ENCODE assay signal across 23 cellular contexts in the genomic region with DNA sequence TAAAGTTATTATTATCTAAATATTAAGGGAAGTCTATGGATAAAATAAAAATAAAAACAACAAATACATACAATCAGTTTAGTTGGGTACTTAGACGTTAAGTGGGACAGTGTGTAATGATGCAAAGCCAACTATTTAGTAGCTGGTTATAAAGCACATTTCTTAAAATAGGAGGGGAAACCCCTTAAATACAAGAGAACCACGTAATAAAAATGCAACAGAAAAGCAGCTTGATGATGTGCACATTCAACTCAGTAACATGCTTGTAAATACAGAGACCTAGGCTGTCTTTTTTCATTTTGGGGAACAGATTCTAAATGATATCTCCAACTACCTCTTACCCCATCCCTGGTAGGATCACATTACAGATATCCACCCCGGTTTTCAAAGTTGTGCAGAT.
DNase-seq lines count a peak whose midpoint lies in the region; ATAC-seq and TF ChIP-seq lines count a peak whose summit lies in the region.
"Had no signal": no experiment of that assay in that cellular context is flagged by ENCODE, and none has a peak within 500 bp of the region (broad histone marks: within the 10 kb centered on the region; RNA-seq: fewer than 3 reads in every experiment).

No MANE protein-coding gene starts in this region.

- H3K9ac ChIP-seq in Loucy (ENCODE audit: low read depth, low read length, poor library complexity, severe bottlenecking), result no peak overlapping the region
- H3K9ac ChIP-seq: BLaER1 treated with 17β-estradiol and CSF1 and Interleukin-3, amounts not matched to agents 10 nM and 100 nM; GM23248 had no signal

- H3K9me2 ChIP-seq in Loucy (replicated peaks; ENCODE audit: low read depth, low read length), result no peaks in the 10 kb centered on the region

- H3K79me2 ChIP-seq in Loucy (ENCODE audit: insufficient read depth, low read length), result no peaks in the 10 kb centered on the region

- no peak for TF ChIP-seq CTCF in Loucy (conservative IDR thresholded peaks at IDR 0.05; ENCODE audit: low read length)

- H3K4me2 ChIP-seq in Loucy (ENCODE audit: low read depth, low read length, poor library complexity, severe bottlenecking), result peak overlapping the region; percentile 20
- H3K4me2 ChIP-seq: A549; BLaER1 treated with 17β-estradiol and CSF1 and Interleukin-3, amounts not matched to agents 10 nM and 100 nM had no signal

- H3K27me3 ChIP-seq in Loucy (ENCODE audit: insufficient read depth, low read length, poor library complexity, severe bottlenecking), result no peaks in the 10 kb centered on the region
- H3K27me3 ChIP-seq: BE2C; BLaER1 treated with 17β-estradiol and CSF1 and Interleukin-3, amounts not matched to agents 10 nM and 100 nM had no signal

- no peaks in the 10 kb centered on the region for H3K9me3 ChIP-seq in Loucy (ENCODE audit: insufficient read depth, low read depth, low read length)
- H3K9me3 ChIP-seq: A549; BE2C; BLaER1 treated with 17β-estradiol and CSF1 and Interleukin-3, amounts not matched to agents 10 nM and 100 nM had no signal

- no peaks in the 10 kb centered on the region for H4K20me1 ChIP-seq in Loucy (ENCODE audit: insufficient read depth, low read length, poor library complexity, severe bottlenecking)
- H4K20me1 ChIP-seq: BLaER1 treated with 17β-estradiol and CSF1 and Interleukin-3, amounts not matched to agents 10 nM and 100 nM had no signal

- no peak for TF ChIP-seq POLR2A in GM18505 (IDR thresholded peaks at IDR 0.05; ENCODE audit: borderline replicate concordance, extremely low read depth, insufficient read depth, insufficient read length)

- no peak overlapping the region for H2AFZ ChIP-seq in Loucy (ENCODE audit: low read length)
- H2AFZ ChIP-seq: GM23248 had no signal

- H3K4me3 ChIP-seq in Loucy (ENCODE audit: low read length, poor library complexity, severe bottlenecking), result no peak overlapping the region
- H3K4me3 ChIP-seq: A549; BLaER1 treated with 17β-estradiol and CSF1 and Interleukin-3, amounts not matched to agents 10 nM and 100 nM; GM23248 had no signal

- H3F3A ChIP-seq in Loucy (ENCODE audit: low read depth), result no peaks in the 10 kb centered on the region

- H3K4me1 ChIP-seq in Loucy (ENCODE audit: insufficient read depth, low read length, poor library complexity, severe bottlenecking), result peaks cover 5% of the 10 kb centered on the region
- H3K4me1 ChIP-seq: A549; BE2C; BLaER1 treated with 17β-estradiol and CSF1 and Interleukin-3, amounts not matched to agents 10 nM and 100 nM had no signal

- no peaks in the 10 kb centered on the region for H3K36me3 ChIP-seq in Loucy (ENCODE audit: insufficient read depth, low read length)
- H3K36me3 ChIP-seq: BE2C; BLaER1 treated with 17β-estradiol and CSF1 and Interleukin-3, amounts not matched to agents 10 nM and 100 nM had no signal

- peak; percentile 65 for ATAC-seq in GM18868 (IDR thresholded peaks at IDR 0.05; ENCODE audit: unreplicated experiment)
- ATAC-seq in HG02884 (IDR thresholded peaks at IDR 0.05; ENCODE audit: unreplicated experiment), result peak; percentile 62
- no peak for ATAC-seq in GM18505 (IDR thresholded peaks at IDR 0.05; ENCODE audit: unreplicated experiment)
- ATAC-seq: A549 had no signal

- peak; percentile 6 for DNase-seq in germinal center (ENCODE audit: low spot score)
- no peak for DNase-seq in COR-L47 (lab: John Stamatoyannopoulos, UW)
- no peak for DNase-seq in activated CD4-positive, CD25-positive, alpha-beta regulatory T cell treated with anti-CD3 and anti-CD28 coated beads, Interleukin-2, amount 50 U/mL, for 72 hours
- DNase-seq in NCI-H1105 treated with DMSO at 0.1 percent for 48 hours (lab: John Stamatoyannopoulos, UW), result no peak
- DNase-seq: 8988T; ACHN; AML-193; BE2C; Calu3; CD4-positive, alpha-beta T cell; CD8-positive, alpha-beta memory T cell; DND-41; EL; GDM1; GM23248; H7; HCEC 1CT had no signal
